ENCODE assay signal across 1 cellular context in the genomic region with DNA sequence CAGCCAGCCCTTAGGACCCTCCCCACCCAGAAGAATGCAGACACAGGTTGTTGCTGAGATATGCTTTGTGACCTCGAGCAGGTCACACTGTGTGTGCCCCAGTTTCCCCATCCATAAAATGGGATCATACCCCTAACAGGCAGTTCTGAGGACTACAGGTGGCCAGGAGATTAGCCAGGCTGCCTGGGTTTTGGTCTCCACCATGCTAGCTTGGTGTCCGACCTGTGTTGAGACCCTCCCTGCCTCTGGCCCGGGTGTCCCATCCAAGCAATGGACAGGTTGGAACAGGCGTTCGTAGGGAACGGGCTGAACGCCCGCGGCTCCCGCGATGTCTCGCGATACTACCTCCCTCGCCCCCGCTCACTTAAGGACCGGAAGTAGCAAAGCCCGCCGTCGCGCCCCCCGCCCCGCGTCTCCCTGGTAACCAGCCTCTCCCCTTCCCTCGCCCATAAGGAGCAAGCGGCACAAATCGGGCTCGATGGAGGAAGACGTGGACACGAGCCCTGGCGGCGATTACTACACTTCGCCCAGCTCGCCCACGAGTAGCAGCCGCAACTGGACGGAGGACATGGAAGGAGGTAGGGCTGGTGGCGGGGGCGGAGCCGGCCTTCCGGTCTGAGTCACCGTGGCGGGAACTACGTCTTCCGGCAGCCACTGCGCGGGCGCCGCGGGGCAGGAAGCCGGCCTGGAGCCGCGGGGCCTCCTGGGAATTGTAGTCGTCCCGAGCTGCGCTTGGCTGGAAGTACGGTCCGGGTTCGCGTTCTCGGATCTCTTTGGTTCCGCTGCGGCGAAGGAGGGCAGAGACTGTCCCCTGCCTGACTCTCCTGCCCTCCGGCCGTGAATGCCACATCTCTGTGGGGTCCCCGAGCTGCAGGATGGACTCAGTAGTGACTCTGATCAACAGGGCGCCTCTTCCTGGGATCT.
TF ChIP-seq lines count a peak whose summit lies in the region.

No MANE protein-coding gene starts in this region.

TF ChIP-seq in K562, 482 proteins besides CTCF, POLR2A, EP300 and RAD21 (continued from another document and continues in another):
- TF ChIP-seq, protein P1, sequence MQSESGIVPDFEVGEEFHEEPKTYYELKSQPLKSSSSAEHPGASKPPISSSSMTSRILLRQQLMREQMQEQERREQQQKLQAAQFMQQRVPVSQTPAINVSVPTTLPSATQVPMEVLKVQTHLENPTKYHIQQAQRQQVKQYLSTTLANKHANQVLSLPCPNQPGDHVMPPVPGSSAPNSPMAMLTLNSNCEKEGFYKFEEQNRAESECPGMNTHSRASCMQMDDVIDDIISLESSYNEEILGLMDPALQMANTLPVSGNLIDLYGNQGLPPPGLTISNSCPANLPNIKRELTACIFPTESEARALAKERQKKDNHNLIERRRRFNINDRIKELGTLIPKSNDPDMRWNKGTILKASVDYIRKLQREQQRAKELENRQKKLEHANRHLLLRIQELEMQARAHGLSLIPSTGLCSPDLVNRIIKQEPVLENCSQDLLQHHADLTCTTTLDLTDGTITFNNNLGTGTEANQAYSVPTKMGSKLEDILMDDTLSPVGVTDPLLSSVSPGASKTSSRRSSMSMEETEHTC (IDR thresholded peaks at IDR 0.05), result no peak
- TF ChIP-seq RBM39 (optimal IDR thresholded peaks at IDR 0.05; ENCODE audit: low read depth, low read length), result peak; percentile 80
- TF ChIP-seq, protein P2, sequence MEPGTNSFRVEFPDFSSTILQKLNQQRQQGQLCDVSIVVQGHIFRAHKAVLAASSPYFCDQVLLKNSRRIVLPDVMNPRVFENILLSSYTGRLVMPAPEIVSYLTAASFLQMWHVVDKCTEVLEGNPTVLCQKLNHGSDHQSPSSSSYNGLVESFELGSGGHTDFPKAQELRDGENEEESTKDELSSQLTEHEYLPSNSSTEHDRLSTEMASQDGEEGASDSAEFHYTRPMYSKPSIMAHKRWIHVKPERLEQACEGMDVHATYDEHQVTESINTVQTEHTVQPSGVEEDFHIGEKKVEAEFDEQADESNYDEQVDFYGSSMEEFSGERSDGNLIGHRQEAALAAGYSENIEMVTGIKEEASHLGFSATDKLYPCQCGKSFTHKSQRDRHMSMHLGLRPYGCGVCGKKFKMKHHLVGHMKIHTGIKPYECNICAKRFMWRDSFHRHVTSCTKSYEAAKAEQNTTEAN (CRISPR knock-in tag; IDR thresholded peaks at IDR 0.05), result peak; percentile 70; the same call in 1 of the 2 replicates
- TF ChIP-seq RFX1 (IDR thresholded peaks at IDR 0.05), result peak; percentile 91
- TF ChIP-seq NFE2L1 (tag; IDR thresholded peaks at IDR 0.05; ENCODE audit: borderline replicate concordance, low read depth), result no peak
- peak; percentile 83; the same call in 1 of the 2 replicates for TF ChIP-seq ZNF175 (CRISPR knock-in tag; IDR thresholded peaks at IDR 0.05; ENCODE audit: low read depth)
- TF ChIP-seq ZNF436 (CRISPR knock-in tag; IDR thresholded peaks at IDR 0.05), result no peak
- TF ChIP-seq, protein P3, sequence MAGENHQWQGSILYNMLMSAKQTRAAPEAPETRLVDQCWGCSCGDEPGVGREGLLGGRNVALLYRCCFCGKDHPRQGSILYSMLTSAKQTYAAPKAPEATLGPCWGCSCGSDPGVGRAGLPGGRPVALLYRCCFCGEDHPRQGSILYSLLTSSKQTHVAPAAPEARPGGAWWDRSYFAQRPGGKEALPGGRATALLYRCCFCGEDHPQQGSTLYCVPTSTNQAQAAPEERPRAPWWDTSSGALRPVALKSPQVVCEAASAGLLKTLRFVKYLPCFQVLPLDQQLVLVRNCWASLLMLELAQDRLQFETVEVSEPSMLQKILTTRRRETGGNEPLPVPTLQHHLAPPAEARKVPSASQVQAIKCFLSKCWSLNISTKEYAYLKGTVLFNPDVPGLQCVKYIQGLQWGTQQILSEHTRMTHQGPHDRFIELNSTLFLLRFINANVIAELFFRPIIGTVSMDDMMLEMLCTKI (IDR thresholded peaks at IDR 0.05; ENCODE audit: partially characterized antibody), result no peak
- no peak; the same call in 1 of the 2 replicates for TF ChIP-seq ZC3H4 (CRISPR knock-in tag; IDR thresholded peaks at IDR 0.05; ENCODE audit: borderline replicate concordance)
- 0 out of 2 replicates have a peak, but pooled peaks have one; percentile 59 for TF ChIP-seq SMAD3 (CRISPR knock-in tag; conservative IDR thresholded peaks at IDR 0.05)
- TF ChIP-seq MTA2 (IDR thresholded peaks at IDR 0.05; ENCODE audit: low read depth), result no peak
- peak in 1 of 2 experiments; percentile 91; a peak in 1 of 4 replicates for TF ChIP-seq KDM4B (IDR thresholded peaks at IDR 0.05; ENCODE audit: borderline replicate concordance in 2 of 2, low read depth in 1 of 2)
- no peak for TF ChIP-seq STAG1 (CRISPR knock-in tag; IDR thresholded peaks at IDR 0.05; ENCODE audit: borderline replicate concordance)
- TF ChIP-seq ZNF77 (CRISPR knock-in tag; IDR thresholded peaks at IDR 0.05), result no peak
- TF ChIP-seq ZBTB7A (IDR thresholded peaks at IDR 0.05; ENCODE audit: borderline replicate concordance, control insufficient read depth, low read depth, low read length), result peak; percentile 81
- TF ChIP-seq TEAD2 (tag; IDR thresholded peaks at IDR 0.05), result no peak
- TF ChIP-seq CREM (IDR thresholded peaks at IDR 0.05; ENCODE audit: low read depth), result peak; percentile 82
- no peak for TF ChIP-seq ARID2 (IDR thresholded peaks at IDR 0.05)
- peak; percentile 99 for TF ChIP-seq HCFC1 (IDR thresholded peaks at IDR 0.05; ENCODE audit: low read depth, low read length)
- 0 out of 2 replicates have a peak, but pooled peaks have one; percentile 36 for TF ChIP-seq ZNF134 (CRISPR knock-in tag; conservative IDR thresholded peaks at IDR 0.05)
- TF ChIP-seq, protein P4, sequence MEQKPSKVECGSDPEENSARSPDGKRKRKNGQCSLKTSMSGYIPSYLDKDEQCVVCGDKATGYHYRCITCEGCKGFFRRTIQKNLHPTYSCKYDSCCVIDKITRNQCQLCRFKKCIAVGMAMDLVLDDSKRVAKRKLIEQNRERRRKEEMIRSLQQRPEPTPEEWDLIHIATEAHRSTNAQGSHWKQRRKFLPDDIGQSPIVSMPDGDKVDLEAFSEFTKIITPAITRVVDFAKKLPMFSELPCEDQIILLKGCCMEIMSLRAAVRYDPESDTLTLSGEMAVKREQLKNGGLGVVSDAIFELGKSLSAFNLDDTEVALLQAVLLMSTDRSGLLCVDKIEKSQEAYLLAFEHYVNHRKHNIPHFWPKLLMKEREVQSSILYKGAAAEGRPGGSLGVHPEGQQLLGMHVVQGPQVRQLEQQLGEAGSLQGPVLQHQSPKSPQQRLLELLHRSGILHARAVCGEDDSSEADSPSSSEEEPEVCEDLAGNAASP (IDR thresholded peaks at IDR 0.05), result no peak
- TF ChIP-seq HSF4 (CRISPR knock-in tag; IDR thresholded peaks at IDR 0.05; ENCODE audit: borderline replicate concordance), result no peak
- TF ChIP-seq, protein P5, sequence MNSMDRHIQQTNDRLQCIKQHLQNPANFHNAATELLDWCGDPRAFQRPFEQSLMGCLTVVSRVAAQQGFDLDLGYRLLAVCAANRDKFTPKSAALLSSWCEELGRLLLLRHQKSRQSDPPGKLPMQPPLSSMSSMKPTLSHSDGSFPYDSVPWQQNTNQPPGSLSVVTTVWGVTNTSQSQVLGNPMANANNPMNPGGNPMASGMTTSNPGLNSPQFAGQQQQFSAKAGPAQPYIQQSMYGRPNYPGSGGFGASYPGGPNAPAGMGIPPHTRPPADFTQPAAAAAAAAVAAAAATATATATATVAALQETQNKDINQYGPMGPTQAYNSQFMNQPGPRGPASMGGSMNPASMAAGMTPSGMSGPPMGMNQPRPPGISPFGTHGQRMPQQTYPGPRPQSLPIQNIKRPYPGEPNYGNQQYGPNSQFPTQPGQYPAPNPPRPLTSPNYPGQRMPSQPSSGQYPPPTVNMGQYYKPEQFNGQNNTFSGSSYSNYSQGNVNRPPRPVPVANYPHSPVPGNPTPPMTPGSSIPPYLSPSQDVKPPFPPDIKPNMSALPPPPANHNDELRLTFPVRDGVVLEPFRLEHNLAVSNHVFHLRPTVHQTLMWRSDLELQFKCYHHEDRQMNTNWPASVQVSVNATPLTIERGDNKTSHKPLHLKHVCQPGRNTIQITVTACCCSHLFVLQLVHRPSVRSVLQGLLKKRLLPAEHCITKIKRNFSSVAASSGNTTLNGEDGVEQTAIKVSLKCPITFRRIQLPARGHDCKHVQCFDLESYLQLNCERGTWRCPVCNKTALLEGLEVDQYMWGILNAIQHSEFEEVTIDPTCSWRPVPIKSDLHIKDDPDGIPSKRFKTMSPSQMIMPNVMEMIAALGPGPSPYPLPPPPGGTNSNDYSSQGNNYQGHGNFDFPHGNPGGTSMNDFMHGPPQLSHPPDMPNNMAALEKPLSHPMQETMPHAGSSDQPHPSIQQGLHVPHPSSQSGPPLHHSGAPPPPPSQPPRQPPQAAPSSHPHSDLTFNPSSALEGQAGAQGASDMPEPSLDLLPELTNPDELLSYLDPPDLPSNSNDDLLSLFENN (IDR thresholded peaks at IDR 0.05; ENCODE audit: low read depth in 2 of 2, low read length in 2 of 2), result no peak
- peak; percentile 90 to 98 for TF ChIP-seq KDM1A (IDR thresholded peaks at IDR 0.05)
- no peak for TF ChIP-seq NR4A1 (CRISPR knock-in tag; IDR thresholded peaks at IDR 0.05)
- TF ChIP-seq NR4A1 (tag; IDR thresholded peaks at IDR 0.05), result no peak
- peak; percentile 94 for TF ChIP-seq KLF1 (tag; IDR thresholded peaks at IDR 0.05)
- no peak for TF ChIP-seq MYBL2 (IDR thresholded peaks at IDR 0.05; ENCODE audit: low read depth)
- no peak for TF ChIP-seq MYBL2 (CRISPR knock-in tag; IDR thresholded peaks at IDR 0.05; ENCODE audit: borderline replicate concordance)
- TF ChIP-seq CCNT2 (IDR thresholded peaks at IDR 0.05; ENCODE audit: borderline replicate concordance, extremely low read depth, insufficient read length, low read depth, low read length), result peak; percentile 60
- TF ChIP-seq, protein P6, sequence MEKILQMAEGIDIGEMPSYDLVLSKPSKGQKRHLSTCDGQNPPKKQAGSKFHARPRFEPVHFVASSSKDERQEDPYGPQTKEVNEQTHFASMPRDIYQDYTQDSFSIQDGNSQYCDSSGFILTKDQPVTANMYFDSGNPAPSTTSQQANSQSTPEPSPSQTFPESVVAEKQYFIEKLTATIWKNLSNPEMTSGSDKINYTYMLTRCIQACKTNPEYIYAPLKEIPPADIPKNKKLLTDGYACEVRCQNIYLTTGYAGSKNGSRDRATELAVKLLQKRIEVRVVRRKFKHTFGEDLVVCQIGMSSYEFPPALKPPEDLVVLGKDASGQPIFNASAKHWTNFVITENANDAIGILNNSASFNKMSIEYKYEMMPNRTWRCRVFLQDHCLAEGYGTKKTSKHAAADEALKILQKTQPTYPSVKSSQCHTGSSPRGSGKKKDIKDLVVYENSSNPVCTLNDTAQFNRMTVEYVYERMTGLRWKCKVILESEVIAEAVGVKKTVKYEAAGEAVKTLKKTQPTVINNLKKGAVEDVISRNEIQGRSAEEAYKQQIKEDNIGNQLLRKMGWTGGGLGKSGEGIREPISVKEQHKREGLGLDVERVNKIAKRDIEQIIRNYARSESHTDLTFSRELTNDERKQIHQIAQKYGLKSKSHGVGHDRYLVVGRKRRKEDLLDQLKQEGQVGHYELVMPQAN (IDR thresholded peaks at IDR 0.05; ENCODE audit: borderline replicate concordance), result peak; percentile 98; the same call in 1 of the 2 replicates
- no peak; the same call in 1 of the 2 replicates for TF ChIP-seq ZNF239 (CRISPR knock-in tag; IDR thresholded peaks at IDR 0.05)
- TF ChIP-seq HNRNPL (IDR thresholded peaks at IDR 0.05; ENCODE audit: low read depth, low read length), result no peak
- TF ChIP-seq ZNF766 (CRISPR knock-in tag; conservative IDR thresholded peaks at IDR 0.05), result peak; percentile 93
- 0 out of 2 replicates have a peak, but pooled peaks have one; percentile 59 for TF ChIP-seq HDAC6 (IDR thresholded peaks at IDR 0.05; ENCODE audit: low read depth, low read length)
- no peak for TF ChIP-seq RHOXF2B (CRISPR knock-in tag; conservative IDR thresholded peaks at IDR 0.05)
- TF ChIP-seq HMGN3 (IDR thresholded peaks at IDR 0.05; ENCODE audit: borderline replicate concordance, extremely low read depth, insufficient read length, low read depth, low read length), result no peak
- TF ChIP-seq GATAD2B (IDR thresholded peaks at IDR 0.05; ENCODE audit: borderline replicate concordance), result no peak
- no peak for TF ChIP-seq ZBTB8A (IDR thresholded peaks at IDR 0.05; ENCODE audit: partially characterized antibody)
- TF ChIP-seq, protein P7, sequence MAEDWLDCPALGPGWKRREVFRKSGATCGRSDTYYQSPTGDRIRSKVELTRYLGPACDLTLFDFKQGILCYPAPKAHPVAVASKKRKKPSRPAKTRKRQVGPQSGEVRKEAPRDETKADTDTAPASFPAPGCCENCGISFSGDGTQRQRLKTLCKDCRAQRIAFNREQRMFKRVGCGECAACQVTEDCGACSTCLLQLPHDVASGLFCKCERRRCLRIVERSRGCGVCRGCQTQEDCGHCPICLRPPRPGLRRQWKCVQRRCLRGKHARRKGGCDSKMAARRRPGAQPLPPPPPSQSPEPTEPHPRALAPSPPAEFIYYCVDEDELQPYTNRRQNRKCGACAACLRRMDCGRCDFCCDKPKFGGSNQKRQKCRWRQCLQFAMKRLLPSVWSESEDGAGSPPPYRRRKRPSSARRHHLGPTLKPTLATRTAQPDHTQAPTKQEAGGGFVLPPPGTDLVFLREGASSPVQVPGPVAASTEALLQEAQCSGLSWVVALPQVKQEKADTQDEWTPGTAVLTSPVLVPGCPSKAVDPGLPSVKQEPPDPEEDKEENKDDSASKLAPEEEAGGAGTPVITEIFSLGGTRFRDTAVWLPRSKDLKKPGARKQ (CRISPR knock-in tag; IDR thresholded peaks at IDR 0.05), result no peak
- no peak for TF ChIP-seq NFRKB (IDR thresholded peaks at IDR 0.05; ENCODE audit: low read depth)
- no peak for TF ChIP-seq MEIS2 (IDR thresholded peaks at IDR 0.05; ENCODE audit: partially characterized antibody)
- no peak for TF ChIP-seq ZFP30 (CRISPR knock-in tag; IDR thresholded peaks at IDR 0.05; ENCODE audit: borderline replicate concordance)
- TF ChIP-seq, protein P8, sequence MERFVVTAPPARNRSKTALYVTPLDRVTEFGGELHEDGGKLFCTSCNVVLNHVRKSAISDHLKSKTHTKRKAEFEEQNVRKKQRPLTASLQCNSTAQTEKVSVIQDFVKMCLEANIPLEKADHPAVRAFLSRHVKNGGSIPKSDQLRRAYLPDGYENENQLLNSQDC (CRISPR knock-in tag; IDR thresholded peaks at IDR 0.05), result no peak
- TF ChIP-seq BRD4 (IDR thresholded peaks at IDR 0.05), result 0 out of 2 replicates have a peak, but pooled peaks have one; percentile 49
- no peak for TF ChIP-seq ARNT (IDR thresholded peaks at IDR 0.05)
- TF ChIP-seq MAFF (IDR thresholded peaks at IDR 0.05; ENCODE audit: low read length), result no peak
- no peak for TF ChIP-seq NR3C1 (CRISPR knock-in tag; IDR thresholded peaks at IDR 0.05)
- no peak for TF ChIP-seq ZFP36 (IDR thresholded peaks at IDR 0.05; ENCODE audit: low read depth, low read length, partially characterized antibody)
- TF ChIP-seq, protein P9, sequence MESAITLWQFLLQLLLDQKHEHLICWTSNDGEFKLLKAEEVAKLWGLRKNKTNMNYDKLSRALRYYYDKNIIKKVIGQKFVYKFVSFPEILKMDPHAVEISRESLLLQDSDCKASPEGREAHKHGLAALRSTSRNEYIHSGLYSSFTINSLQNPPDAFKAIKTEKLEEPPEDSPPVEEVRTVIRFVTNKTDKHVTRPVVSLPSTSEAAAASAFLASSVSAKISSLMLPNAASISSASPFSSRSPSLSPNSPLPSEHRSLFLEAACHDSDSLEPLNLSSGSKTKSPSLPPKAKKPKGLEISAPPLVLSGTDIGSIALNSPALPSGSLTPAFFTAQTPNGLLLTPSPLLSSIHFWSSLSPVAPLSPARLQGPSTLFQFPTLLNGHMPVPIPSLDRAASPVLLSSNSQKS (CRISPR knock-in tag; IDR thresholded peaks at IDR 0.05), result no peak
- TF ChIP-seq MCM7 (IDR thresholded peaks at IDR 0.05), result no peak
